Comparison of ENCODE assay signal across 23 cellular contexts in genomic region chr6:160363016-160363996, GRCh38. TPM values are rescaled to one million over a fixed set of nuclear protein-coding genes. Genes with fewer than 3 reads are reported as not detected.
"Had no signal": no experiment of that assay in that cellular context is flagged by ENCODE, and none has a peak within 500 bp of the region (broad histone marks: within the 10 kb centered on the region; RNA-seq: fewer than 3 reads in every experiment).

No MANE protein-coding gene starts in this region.

- H3K27ac ChIP-seq: epithelial cell of prostate, foreskin keratinocyte, lower lobe of right lung, neutrophil, pancreas, right lobe of liver had no signal

- H3K4me2 ChIP-seq: smooth muscle cell had no signal

- H3K9me3 ChIP-seq: lower lobe of right lung, neutrophil, pancreas, right lobe of liver had no signal

- ATAC-seq: activated CD8-positive, alpha-beta memory T cell treated with anti-CD3 and anti-CD28 coated beads, Interleukin-2, amount 10 ng/mL, durations not matched to agents 7 days and 5 days; foreskin keratinocyte; left colon; naive thymus-derived CD8-positive, alpha-beta T cell; pancreas had no signal

- H3K36me3 ChIP-seq: lower lobe of right lung, neutrophil, pancreas, right lobe of liver had no signal

- DNase-seq: activated CD4-positive, alpha-beta memory T cell treated with anti-CD3 and anti-CD28 coated beads, Interleukin-2, amount 10 ng/mL, durations not matched to agents 7 days and 5 days; activated CD4-positive, alpha-beta T cell treated with anti-CD3 and anti-CD28 coated beads for 48 hours; activated CD4-positive, CD25-positive, alpha-beta regulatory T cell; activated CD8-positive, alpha-beta memory T cell treated with anti-CD3 and anti-CD28 coated beads, Interleukin-2, amount 10 ng/mL, durations not matched to agents 7 days and 5 days; amniotic stem cell; caudate nucleus; endodermal cell; foreskin keratinocyte; glutamatergic neuron; hypothalamus; islet precursor cell; left colon; lower lobe of right lung; naive thymus-derived CD8-positive, alpha-beta T cell; pancreas; right lobe of liver; stimulated activated CD4-positive, alpha-beta T cell treated with anti-CD3 and anti-CD28 coated beads, Interleukin-4, amount 100 ng/mL, for 1 hour; T-helper 9 cell had no signal

- H3K4me3 ChIP-seq: lower lobe of right lung, pancreas, right lobe of liver, smooth muscle cell had no signal

- H3K4me1 ChIP-seq: pancreas had no signal

- H3K36me3 Mint-ChIP-seq: activated CD8-positive, alpha-beta memory T cell treated with anti-CD3 and anti-CD28 coated beads, Interleukin-2, amount 10 ng/mL, durations not matched to agents 7 days and 5 days; activated naive CD8-positive, alpha-beta T cell; brain; naive thymus-derived CD8-positive, alpha-beta T cell had no signal

- H3K9me3 Mint-ChIP-seq: activated CD4-positive, alpha-beta memory T cell treated with anti-CD3 and anti-CD28 coated beads, Interleukin-2, amount 10 ng/mL, durations not matched to agents 7 days and 5 days; brain; endodermal cell; naive thymus-derived CD8-positive, alpha-beta T cell had no signal

- H3K4me1 Mint-ChIP-seq: activated CD4-positive, alpha-beta memory T cell treated with anti-CD3 and anti-CD28 coated beads, Interleukin-2, amount 10 ng/mL, durations not matched to agents 7 days and 5 days; activated CD8-positive, alpha-beta memory T cell treated with anti-CD3 and anti-CD28 coated beads, Interleukin-2, amount 10 ng/mL, durations not matched to agents 7 days and 5 days; brain; naive thymus-derived CD8-positive, alpha-beta T cell had no signal

- H3K27ac Mint-ChIP-seq: activated CD4-positive, alpha-beta memory T cell treated with anti-CD3 and anti-CD28 coated beads, Interleukin-2, amount 10 ng/mL, durations not matched to agents 7 days and 5 days; activated CD8-positive, alpha-beta memory T cell treated with anti-CD3 and anti-CD28 coated beads, Interleukin-2, amount 10 ng/mL, durations not matched to agents 7 days and 5 days; activated naive CD8-positive, alpha-beta T cell; endodermal cell; naive thymus-derived CD8-positive, alpha-beta T cell had no signal

- H3K4me3 Mint-ChIP-seq: activated CD4-positive, alpha-beta memory T cell treated with anti-CD3 and anti-CD28 coated beads, Interleukin-2, amount 10 ng/mL, durations not matched to agents 7 days and 5 days; activated CD8-positive, alpha-beta memory T cell treated with anti-CD3 and anti-CD28 coated beads, Interleukin-2, amount 10 ng/mL, durations not matched to agents 7 days and 5 days; activated naive CD8-positive, alpha-beta T cell; brain; endodermal cell; naive thymus-derived CD8-positive, alpha-beta T cell had no signal

- H3K27me3 ChIP-seq: foreskin keratinocyte, neutrophil, pancreas, right lobe of liver had no signal

RNA-seq across cellular contexts. Expression of gene SLC22A3, which starts 15.1 kb away (rescaled TPM):
- total RNA-seq: activated CD4-positive, alpha-beta memory T cell treated with anti-CD3 and anti-CD28 coated beads, Interleukin-2, amount 10 ng/mL, durations not matched to agents 7 days and 5 days; activated CD8-positive, alpha-beta memory T cell treated with anti-CD3 and anti-CD28 coated beads, Interleukin-2, amount 10 ng/mL, durations not matched to agents 7 days and 5 days; naive thymus-derived CD8-positive, alpha-beta T cell had no signal
